In genomic region chr12:109310247-109311125, GRCh38 we compare ENCODE assay signal across 8 cellular contexts. TPM values are rescaled to one million over a fixed set of nuclear protein-coding genes. Genes with fewer than 3 reads are reported as not detected.
DNase-seq lines count a peak whose midpoint lies in the region; ATAC-seq lines count a peak whose summit lies in the region.

No MANE protein-coding gene starts in this region.

- DNase-seq in CD4-positive, CD25-positive, alpha-beta regulatory T cell, result peak in 1 of 3 donors; percentile 10
- DNase-seq in KG1 (lab: John Stamatoyannopoulos, UW) (peak; percentile 17), iPS-NIHi11 (ENCODE audit: low spot score) (no peak), dedifferentiated amniotic fluid mesenchymal stem cell (ENCODE audit: extremely low spot score) (no peak)
- DNase-seq in T-helper 2 cell treated with Interferon-gamma antibody and Interleukin-4, amounts not matched to agents 5 μg/mL and 100 μg/mL, for 36 hours (ENCODE audit: low spot score), result no peak
- peak in 1 of 2 donors; percentile 8 for DNase-seq in stimulated activated naive CD8-positive, alpha-beta T cell treated with anti-CD3 and anti-CD28 coated beads, Interleukin-15, amount 100 ng/mL, for 72 hours

- H3K36me3 ChIP-seq in CD4-positive, CD25-positive, alpha-beta regulatory T cell (ENCODE audit: control insufficient read depth, insufficient read depth, low read length), result no peaks in the 10 kb centered on the region

- no peak overlapping the region for H3K4me3 ChIP-seq in CD4-positive, CD25-positive, alpha-beta regulatory T cell (ENCODE audit: low read depth, low read length)
- H3K4me3 ChIP-seq in iPS-18c (ENCODE audit: insufficient read depth, low read depth, low read length), result peak overlapping the region; percentile 51

- peaks cover 0 to 13% (median 4%) of the 10 kb centered on the region in 4 donors for H3K4me1 Mint-ChIP-seq in CD4-positive, CD25-positive, alpha-beta regulatory T cell
- H3K4me1 Mint-ChIP-seq in T-helper 2 cell treated with Interferon-gamma antibody and Interleukin-4, amounts not matched to agents 5 μg/mL and 100 μg/mL, for 36 hours (ENCODE audit: low read depth), result peaks cover 5% of the 10 kb centered on the region
- peaks cover 14% of the 10 kb centered on the region for H3K4me1 Mint-ChIP-seq in stimulated activated naive CD8-positive, alpha-beta T cell treated with anti-CD3 and anti-CD28 coated beads, Interleukin-15, amount 100 ng/mL, for 72 hours

- H3K9me3 Mint-ChIP-seq in CD4-positive, CD25-positive, alpha-beta regulatory T cell, result peaks cover 0 to 2% (median 0%) of the 10 kb centered on the region in 7 donors
- no peaks in the 10 kb centered on the region for H3K9me3 Mint-ChIP-seq in T-helper 2 cell treated with Interferon-gamma antibody and Interleukin-4, amounts not matched to agents 5 μg/mL and 100 μg/mL, for 36 hours
- no peaks in the 10 kb centered on the region for H3K9me3 Mint-ChIP-seq in stimulated activated naive CD8-positive, alpha-beta T cell treated with anti-CD3 and anti-CD28 coated beads, Interleukin-15, amount 100 ng/mL, for 72 hours

- peaks cover 81% of the 10 kb centered on the region for H3K27me3 Mint-ChIP-seq in CD4-positive, CD25-positive, alpha-beta regulatory T cell
- peaks cover 76% of the 10 kb centered on the region for H3K27me3 Mint-ChIP-seq in T-helper 2 cell treated with Interferon-gamma antibody and Interleukin-4, amounts not matched to agents 5 μg/mL and 100 μg/mL, for 36 hours (ENCODE audit: low read depth)
- H3K27me3 Mint-ChIP-seq in stimulated activated naive CD8-positive, alpha-beta T cell treated with anti-CD3 and anti-CD28 coated beads, Interleukin-15, amount 100 ng/mL, for 72 hours, result peaks cover 80% of the 10 kb centered on the region

- no peak for ATAC-seq in CD4-positive, CD25-positive, alpha-beta regulatory T cell (ENCODE audit: low read depth in 2 of 2)
- ATAC-seq in stimulated activated naive CD8-positive, alpha-beta T cell treated with anti-CD3 and anti-CD28 coated beads, Interleukin-15, amount 100 ng/mL, for 72 hours, result peak; percentile 55
- ATAC-seq in GM19328 (IDR thresholded peaks at IDR 0.05; ENCODE audit: unreplicated experiment), result no peak

- H3K36me3 Mint-ChIP-seq in CD4-positive, CD25-positive, alpha-beta regulatory T cell, result no peaks in the 10 kb centered on the region
- no peaks in the 10 kb centered on the region for H3K36me3 Mint-ChIP-seq in T-helper 2 cell treated with Interferon-gamma antibody and Interleukin-4, amounts not matched to agents 5 μg/mL and 100 μg/mL, for 36 hours (ENCODE audit: low read depth)

- H3K4me3 Mint-ChIP-seq in CD4-positive, CD25-positive, alpha-beta regulatory T cell, result peak overlapping the region; percentile 3 to 84 (median 57)
- peak overlapping the region; percentile 74 for H3K4me3 Mint-ChIP-seq in T-helper 2 cell treated with Interferon-gamma antibody and Interleukin-4, amounts not matched to agents 5 μg/mL and 100 μg/mL, for 36 hours
- H3K4me3 Mint-ChIP-seq in stimulated activated naive CD8-positive, alpha-beta T cell treated with anti-CD3 and anti-CD28 coated beads, Interleukin-15, amount 100 ng/mL, for 72 hours, result peak overlapping the region; percentile 80 to 86

- peaks cover 13% of the 10 kb centered on the region for H3K4me1 ChIP-seq in CD4-positive, CD25-positive, alpha-beta regulatory T cell (ENCODE audit: control insufficient read depth, insufficient read depth, low read length, poor library complexity, severe bottlenecking)

- H3K9me3 ChIP-seq in CD4-positive, CD25-positive, alpha-beta regulatory T cell (ENCODE audit: control insufficient read depth in 2 of 2, low read length in 2 of 2), result no peaks in the 10 kb centered on the region
- H3K9me3 ChIP-seq in iPS-18c (ENCODE audit: control insufficient read depth, insufficient read depth, low read length), result no peaks in the 10 kb centered on the region

- no peak overlapping the region for H3K27ac ChIP-seq in CD4-positive, CD25-positive, alpha-beta regulatory T cell (ENCODE audit: insufficient read depth, low read length, poor library complexity, severe bottlenecking)

- H3K27ac Mint-ChIP-seq in CD4-positive, CD25-positive, alpha-beta regulatory T cell, result no peak overlapping the region
- no peak overlapping the region for H3K27ac Mint-ChIP-seq in T-helper 2 cell treated with Interferon-gamma antibody and Interleukin-4, amounts not matched to agents 5 μg/mL and 100 μg/mL, for 36 hours
- no peak overlapping the region for H3K27ac Mint-ChIP-seq in stimulated activated naive CD8-positive, alpha-beta T cell treated with anti-CD3 and anti-CD28 coated beads, Interleukin-15, amount 100 ng/mL, for 72 hours

- peaks cover 44% of the 10 kb centered on the region for H3K27me3 ChIP-seq in CD4-positive, CD25-positive, alpha-beta regulatory T cell (ENCODE audit: control insufficient read depth, insufficient read depth, low read length)

RNA-seq across cellular contexts. Expression of gene FOXN4, which starts 1.4 kb away (rescaled TPM):
- total RNA-seq in CD4-positive, CD25-positive, alpha-beta regulatory T cell, result not detected
- polyA plus RNA-seq in CD4-positive, CD25-positive, alpha-beta regulatory T cell, result under 1 TPM in 1 of 4 donors, not detected in 3; 0.11 TPM

RNA-seq across cellular contexts. Expression of gene MYO1H, which starts 37.2 kb away (rescaled TPM):
- not detected for total RNA-seq in CD4-positive, CD25-positive, alpha-beta regulatory T cell
- polyA plus RNA-seq in CD4-positive, CD25-positive, alpha-beta regulatory T cell, result under 1 TPM in 1 of 4 donors, not detected in 3; 0.14 TPM
